15 cellular contexts compared by ENCODE assay signal in genomic region chr7:131331806-131332205, GRCh38.
"Had no signal": no experiment of that assay in that cellular context is flagged by ENCODE, and none has a peak within 500 bp of the region (broad histone marks: within the 10 kb centered on the region; RNA-seq: fewer than 3 reads in every experiment).

No MANE protein-coding gene starts in this region.

- DNase-seq: activated CD4-positive, alpha-beta T cell treated with anti-CD3 and anti-CD28 coated beads for 48 hours; activated CD8-positive, alpha-beta T cell treated with anti-CD3 and anti-CD28 coated beads, Interleukin-2, amount 10 ng/mL, durations not matched to agents 7 days and 5 days; activated naive CD4-positive, alpha-beta T cell; adrenal gland; hippocampal formation; left ventricle myocardium superior; mesenchymal stem cell; stimulated activated CD4-positive, alpha-beta T cell treated with anti-CD3 and anti-CD28 coated beads, Interleukin-1b, Interleukin-23, amount 100 ng/mL, for 48 hours; stomach had no signal

- H3K36me3 ChIP-seq: adrenal gland, prostate gland, stomach had no signal

- H3K4me3 Mint-ChIP-seq: activated CD8-positive, alpha-beta T cell treated with anti-CD3 and anti-CD28 coated beads, Interleukin-2, amount 10 ng/mL, durations not matched to agents 7 days and 5 days; WTC11 had no signal

- ATAC-seq: activated CD8-positive, alpha-beta T cell treated with anti-CD3 and anti-CD28 coated beads, Interleukin-2, amount 10 ng/mL, durations not matched to agents 7 days and 5 days; esophagus mucosa; left ventricle myocardium superior; sciatic nerve; WTC11 had no signal

- FAIRE-seq: TTC549 had no signal

- H3K9me3 ChIP-seq: prostate gland had no signal

- H3K4me3 ChIP-seq: adrenal gland, prostate gland, stomach had no signal

- H3K27ac ChIP-seq: adrenal gland, prostate gland had no signal

- H3K27me3 ChIP-seq: adrenal gland, stomach had no signal

- H3K27ac Mint-ChIP-seq: activated CD8-positive, alpha-beta T cell treated with anti-CD3 and anti-CD28 coated beads, Interleukin-2, amount 10 ng/mL, durations not matched to agents 7 days and 5 days; nephron; WTC11 had no signal
